In genomic region chr4:185839204-185839712, GRCh38 we compare ENCODE assay signal across 8 cellular contexts. TPM values are rescaled to one million over a fixed set of nuclear protein-coding genes. Genes with fewer than 3 reads are reported as not detected.
DNase-seq lines count a peak whose midpoint lies in the region; ATAC-seq and TF ChIP-seq lines count a peak whose summit lies in the region.

No MANE protein-coding gene starts in this region.

- H3K4me3 ChIP-seq in RWPE2 (ENCODE audit: severe bottlenecking) (no peak overlapping the region), prostate gland (no peak overlapping the region)

- intact Hi-C loops in prostate gland (cut with DNase I), result no loop called here

- H3K27me3 ChIP-seq in RWPE2 (ENCODE audit: insufficient read depth, poor library complexity, severe bottlenecking) (no peaks in the 10 kb centered on the region), foreskin keratinocyte (no peaks in the 10 kb centered on the region), prostate gland (replicated peaks; ENCODE audit: insufficient read depth) (no peaks in the 10 kb centered on the region)

- peaks cover 14% of the 10 kb centered on the region for H3K4me1 ChIP-seq in RWPE2 (ENCODE audit: insufficient read depth, poor library complexity, severe bottlenecking)
- H3K4me1 ChIP-seq in foreskin keratinocyte, result peaks cover 14% of the 10 kb centered on the region
- H3K4me1 ChIP-seq in prostate gland (replicated peaks), result peaks cover 11% of the 10 kb centered on the region

- H3K27ac ChIP-seq in RWPE2 (ENCODE audit: poor library complexity, severe bottlenecking) (peak overlapping the region; percentile 78), foreskin keratinocyte (peak overlapping the region; percentile 24), prostate gland (peak overlapping the region; percentile 9 to 52)

- H3K36me3 ChIP-seq in RWPE2 (ENCODE audit: low read depth), result no peaks in the 10 kb centered on the region
- H3K36me3 ChIP-seq in prostate gland, result no peaks in the 10 kb centered on the region

- TF ChIP-seq CTCF in RWPE2 (IDR thresholded peaks at IDR 0.05; ENCODE audit: poor library complexity, severe bottlenecking), result no peak
- TF ChIP-seq CTCF in foreskin keratinocyte (conservative IDR thresholded peaks at IDR 0.05), result no peak
- TF ChIP-seq CTCF in prostate gland (IDR thresholded peaks at IDR 0.05), result no peak

- DNase-seq in EL (peak; percentile 96), RWPE2 (ENCODE audit: low spot score) (peak; percentile 80), foreskin keratinocyte (peak; percentile 83 to 95), prostate gland (ENCODE audit: low spot score) (no peak), NCI-H1092 (lab: John Stamatoyannopoulos, UW) (no peak), NCI-H1105 treated with DMSO at 0.1 percent for 48 hours (lab: John Stamatoyannopoulos, UW) (no peak), KBM-7 (no peak)

- in situ Hi-C loops in KBM-7 (cut with MboI; ENCODE audit: low pct_unique_long_range_greater_than_20kb, low sequenced_read_pairs), result no loop called here

- no peak for TF ChIP-seq POLR2A in prostate gland (IDR thresholded peaks at IDR 0.05)

- peak; percentile 98 for ATAC-seq in RWPE2 (ENCODE audit: low read depth)
- ATAC-seq in foreskin keratinocyte, result peak; percentile 99
- no peak for ATAC-seq in HG03139 (IDR thresholded peaks at IDR 0.05; ENCODE audit: unreplicated experiment)

- WGBS in prostate gland, result 18% methylated on average over 9 of the region's 9 CpGs

- H3K9me3 ChIP-seq in RWPE2 (ENCODE audit: severe bottlenecking) (no peaks in the 10 kb centered on the region), prostate gland (no peaks in the 10 kb centered on the region)

RNA-seq across cellular contexts. Expression of gene SORBS2, which starts 27.3 kb away (rescaled TPM):
- total RNA-seq in foreskin keratinocyte, result 1.2 and 1.9 TPM in 2 replicates
- polyA plus RNA-seq in foreskin keratinocyte, result 0.37 and 0.47 TPM in 2 replicates
- 100 to 1,000 TPM; 175 to 242 TPM for total RNA-seq in prostate gland

Comparison
In these comparisons a context has a peak if more than half of its experiments do, and no peak if none do; other contexts are left out.
1. DNase-seq: peak in EL (single experiment), RWPE2 (single experiment) and foreskin keratinocyte (2 of 2); none in prostate gland (single experiment), NCI-H1092 (single experiment), NCI-H1105 treated with DMSO at 0.1 percent for 48 hours (single experiment) and KBM-7 (single experiment).
2. H3K27ac ChIP-seq: peak in every context shown above with its lines; median percentile 78 in RWPE2; 30 in prostate gland; 24 in foreskin keratinocyte.
3. RNA of gene SORBS2, which starts 27.3 kb away (total RNA-seq): 175 to 242 TPM in prostate gland; 1.2 to 1.9 TPM in foreskin keratinocyte; every median in the first group is over 10 times any median in the second.